In the genomic region with DNA sequence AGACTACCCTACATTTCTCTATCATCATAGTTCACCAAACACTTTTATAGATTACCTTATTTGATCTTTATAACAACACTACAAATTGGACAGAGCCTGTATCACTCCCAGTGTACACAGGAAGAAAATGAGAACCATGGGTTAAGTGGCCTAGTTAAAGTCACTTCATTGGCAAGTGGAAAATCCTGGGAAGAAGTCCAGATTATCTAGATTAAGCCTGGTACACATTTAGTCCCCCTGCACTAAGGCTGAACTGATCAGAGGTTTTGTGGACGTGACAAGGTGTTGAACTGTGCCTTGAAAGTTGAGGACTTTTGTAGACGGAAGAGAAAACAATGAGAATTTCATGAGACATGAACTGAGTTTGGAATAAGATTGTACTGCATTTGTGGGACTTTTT, we compare ENCODE assay signal across 19 cellular contexts. TPM values are rescaled to one million over a fixed set of nuclear protein-coding genes. Genes with fewer than 3 reads are reported as not detected.
"Had no signal": no experiment of that assay in that cellular context is flagged by ENCODE, and none has a peak within 500 bp of the region (broad histone marks: within the 10 kb centered on the region; RNA-seq: fewer than 3 reads in every experiment).

No MANE protein-coding gene starts in this region.

- DNase-seq: activated B cell treated with CpG ODN at 0.5 μM for 24 hours; activated CD4-positive, alpha-beta memory T cell treated with anti-CD3 and anti-CD28 coated beads for 36 hours; activated CD4-positive, alpha-beta T cell treated with anti-CD3 and anti-CD28 coated beads, Interleukin-2, amount 10 ng/mL, durations not matched to agents 7 days and 5 days; activated CD8-positive, alpha-beta memory T cell treated with anti-CD3 and anti-CD28 coated beads, Interleukin-2, amount 50 U/mL, for 4 hours; activated gamma-delta T cell treated with Interleukin-2 at 50 U/mL for 16 hours; activated naive CD4-positive, alpha-beta T cell treated with anti-CD3 and anti-CD28 coated beads, Interleukin-2, amount 10 ng/mL, durations not matched to agents 7 days and 5 days; activated naive CD8-positive, alpha-beta T cell treated with anti-CD3 and anti-CD28 coated beads for 36 hours; activated T-cell treated with anti-CD3 and anti-CD28 coated beads, Interleukin-2, amount 50 U/mL, for 72 hours; brain microvascular endothelial cell; Karpas-422; NCI-H1694 treated with DMSO at 0.1 percent for 48 hours; NCI-H226; SIG-M5; T-helper 17 cell; T-helper 9 cell had no signal

- ATAC-seq: activated T-cell treated with anti-CD3 and anti-CD28 coated beads, Interleukin-2, amount 50 U/mL, for 72 hours; K562; T-helper 17 cell had no signal

RNA-seq across cellular contexts. Expression of a gene that starts 7.5 kb away (rescaled TPM):
- total RNA-seq: activated B cell treated with CpG ODN at 0.5 μM for 24 hours; activated CD4-positive, alpha-beta memory T cell treated with anti-CD3 and anti-CD28 coated beads for 36 hours; activated CD4-positive, alpha-beta T cell treated with anti-CD3 and anti-CD28 coated beads, Interleukin-2, amount 10 ng/mL, durations not matched to agents 7 days and 5 days; activated CD8-positive, alpha-beta memory T cell treated with anti-CD3 and anti-CD28 coated beads for 36 hours; activated naive CD8-positive, alpha-beta T cell treated with anti-CD3 and anti-CD28 coated beads for 36 hours; activated T-cell treated with anti-CD3 and anti-CD28 coated beads, Interleukin-2, amount 50 U/mL, for 72 hours; activated T-helper 2 cell treated with anti-CD3 and anti-CD28 coated beads, Interferon-gamma antibody, Interleukin-2, Interleukin-4, amounts not matched to agents 10 μg/mL and 5 μg/mL and 100 μg/mL, durations not matched to agents 14 hours and 24 hours and 36 hours; K562; OCI-LY7; T-helper 17 cell had no signal
